ENCODE assay signal across 23 cellular contexts in the genomic region with DNA sequence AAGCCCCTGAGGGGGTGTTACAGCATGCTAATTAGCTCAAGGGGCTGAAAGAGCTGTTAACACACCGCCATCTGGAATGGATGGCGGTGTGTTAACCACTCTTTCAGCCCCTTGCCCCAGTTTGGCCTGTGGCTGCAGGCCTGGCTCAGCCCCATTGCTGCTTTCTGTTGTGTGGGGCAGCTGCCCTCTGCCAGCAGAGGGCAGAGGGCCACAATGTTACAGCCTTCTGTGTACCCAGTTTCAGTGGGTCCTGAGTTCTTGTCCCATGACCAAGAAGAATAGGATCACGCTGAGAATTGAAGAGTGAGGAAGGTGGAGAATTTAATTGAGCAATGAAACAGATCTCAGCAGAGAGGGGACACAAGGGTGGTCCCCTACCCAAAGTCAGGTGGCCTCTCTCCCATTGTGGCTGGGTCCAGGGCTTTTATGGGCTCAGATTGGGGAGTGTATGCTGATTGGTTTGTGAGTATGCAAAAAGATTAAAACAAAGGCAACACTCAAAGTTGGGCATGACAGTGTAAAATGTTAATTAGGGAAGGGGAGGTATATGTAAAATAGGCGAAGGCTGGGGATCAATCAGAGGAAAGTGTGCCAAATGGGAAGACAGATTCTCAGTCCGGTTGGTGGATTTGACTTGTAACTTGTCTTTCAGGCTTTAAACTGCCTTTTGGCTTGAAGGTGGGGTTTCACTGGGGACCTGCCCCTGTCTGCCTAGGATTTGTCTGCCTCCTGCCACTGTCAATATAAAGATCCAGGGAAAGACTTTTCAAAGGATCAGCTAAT.
DNase-seq lines count a peak whose midpoint lies in the region; ATAC-seq, FAIRE-seq and TF ChIP-seq lines count a peak whose summit lies in the region.
"Had no signal": no experiment of that assay in that cellular context is flagged by ENCODE, and none has a peak within 500 bp of the region (broad histone marks: within the 10 kb centered on the region; RNA-seq: fewer than 3 reads in every experiment).

No MANE protein-coding gene starts in this region.

- H3K27me3 ChIP-seq in Karpas-422 (ENCODE audit: low read length), result no peaks in the 10 kb centered on the region
- no peaks in the 10 kb centered on the region for H3K27me3 ChIP-seq in K562 (ENCODE audit: control insufficient read depth in 2 of 2, insufficient read depth in 2 of 2, low read length in 2 of 2)
- H3K27me3 ChIP-seq in neuronal stem cell (ENCODE audit: control insufficient read depth in 3 of 3, insufficient read depth in 3 of 3, low read depth in 1 of 3, low read length in 3 of 3), result no peaks in the 10 kb centered on the region
- H3K27me3 ChIP-seq in stomach, result no peaks in the 10 kb centered on the region

- TF ChIP-seq CTCF in K562 (IDR thresholded peaks at IDR 0.05 in 2 of 3, conservative IDR thresholded peaks at IDR 0.05 in 1 of 3; ENCODE audit: insufficient read depth in 2 of 3, low read depth in 1 of 3, low read length in 3 of 3), result no peak
- no peak for TF ChIP-seq CTCF in stomach (IDR thresholded peaks at IDR 0.05)

- H3K36me3 ChIP-seq in Karpas-422 (ENCODE audit: insufficient read depth, low read length) (no peaks in the 10 kb centered on the region), K562 (ENCODE audit: control insufficient read depth, insufficient read depth, low read length) (0 out of 3 replicates have a peak, but pooled peaks cover 2% of the 10 kb centered on the region), neuronal stem cell (replicated peaks in 1 of 2; ENCODE audit: control insufficient read depth in 2 of 2, insufficient read depth in 2 of 2, low read length in 2 of 2) (no peaks in the 10 kb centered on the region), stomach (peaks cover 0 to 28% (median 20%) of the 10 kb centered on the region in 4 donors)

- TF ChIP-seq EP300 in K562 (IDR thresholded peaks at IDR 0.05; ENCODE audit: low read length) (no peak), stomach (IDR thresholded peaks at IDR 0.05) (no peak)

- no peaks in the 10 kb centered on the region for H3K79me1 ChIP-seq in neuronal stem cell (ENCODE audit: low read depth, low read length)

- no peaks in the 10 kb centered on the region for H4K20me1 ChIP-seq in Karpas-422 (ENCODE audit: insufficient read depth, low read depth, low read length)
- H4K20me1 ChIP-seq in K562 (replicated peaks; ENCODE audit: control insufficient read depth, insufficient read depth, low read length), result no peaks in the 10 kb centered on the region

- H2BK5ac ChIP-seq in neuronal stem cell (ENCODE audit: low read length), result peak overlapping the region; percentile 11

- 80% methylated on average over 5 of the region's 5 CpGs for WGBS in K562 (ENCODE audit: insufficient coverage, low coverage, missing lambda C conversion rate)
- 100% methylated on average over 1 of the region's 5 CpGs; no CpG with 5 or more reads in 1 of the 2 donors for WGBS in neuronal stem cell (ENCODE audit: extremely low coverage in 2 of 2, insufficient read length in 2 of 2, insufficient replicate concordance in 1 of 2), 2 donors
- 87 to 97% (median 96%) methylated on average over 3 to 5 of the region's 5 CpGs for WGBS in stomach, 5 donors

- H3K4ac ChIP-seq in neuronal stem cell (ENCODE audit: low read length), result no peak overlapping the region

- no peak overlapping the region for H4K8ac ChIP-seq in neuronal stem cell (ENCODE audit: low read depth, low read length)

- H3K9ac ChIP-seq in Karpas-422 (ENCODE audit: low read length) (no peak overlapping the region), K562 (ENCODE audit: insufficient read depth in 1 of 2, low read depth in 2 of 2, low read length in 2 of 2) (no peak overlapping the region), neuronal stem cell (ENCODE audit: low read depth, low read length, poor library complexity) (no peak overlapping the region)
- H3K9ac ChIP-seq: SK-N-SH had no signal

- TF ChIP-seq POLR2A in K562 (conservative IDR thresholded peaks at IDR 0.05) (no peak), stomach (IDR thresholded peaks at IDR 0.05) (no peak)

- intact Hi-C loops in K562 (cut with micrococcal nuclease), result no loop called here
- intact Hi-C loops in stomach (cut with DNase I; ENCODE audit: low total_unique reads), result no loop called here

- H3K79me2 ChIP-seq in Karpas-422 (ENCODE audit: low read length) (no peaks in the 10 kb centered on the region), K562 (ENCODE audit: control insufficient read depth, insufficient read depth, low read length) (no peaks in the 10 kb centered on the region)

- DNase-seq in DMS53 (lab: John Stamatoyannopoulos, UW), result peak; percentile 38
- DNase-seq in DMS53 treated with DMSO at 0.1 percent for 48 hours (lab: John Stamatoyannopoulos, UW; ENCODE audit: unreplicated experiment), result no peak
- DNase-seq in Karpas-422, result peak; percentile 48
- DNase-seq in K562 (ENCODE audit: extremely low read depth in 1 of 4, low spot score in 3 of 4), result no peak
- DNase-seq in neuronal stem cell (ENCODE audit: low spot score), result no peak
- no peak for DNase-seq in stomach
- DNase-seq in HTR-8/SVneo (ENCODE audit: insufficient read length, low spot score), result no peak
- DNase-seq in pons (ENCODE audit: low spot score), result no peak
- DNase-seq: AML-193, COR-L47, DMS 273 treated with DMSO at 0.1 percent for 48 hours, GF-D8, GOT3, HFFc6, NCI-H1105, NCI-H1694, NCI-H2081 treated with DMSO at 0.1 percent for 48 hours, NCI-H510A, NCI-H748 treated with DMSO at 0.1 percent for 48 hours, SHP77, SK-N-SH had no signal

- H4K91ac ChIP-seq in neuronal stem cell (ENCODE audit: low read depth, low read length, poor library complexity), result no peak overlapping the region

- no peak overlapping the region for H3K14ac ChIP-seq in neuronal stem cell (ENCODE audit: low read length)

- no peak overlapping the region for H2BK12ac ChIP-seq in neuronal stem cell (ENCODE audit: low read length)

- no peak overlapping the region for H3K4me2 ChIP-seq in Karpas-422 (ENCODE audit: low read depth, low read length, poor library complexity, severe bottlenecking)
- no peak overlapping the region for H3K4me2 ChIP-seq in K562 (ENCODE audit: insufficient read depth, low read length)
- no peak overlapping the region for H3K4me2 ChIP-seq in neuronal stem cell (ENCODE audit: insufficient read depth, low read length, poor library complexity, severe bottlenecking)
- H3K4me2 ChIP-seq: SK-N-SH had no signal

- H3K4me3 ChIP-seq in Karpas-422 (ENCODE audit: low read length) (no peak overlapping the region), K562 (no peak overlapping the region), neuronal stem cell (ENCODE audit: low read length in 2 of 2) (no peak overlapping the region), stomach (no peak overlapping the region)
- H3K4me3 ChIP-seq: GM12878 had no signal

- POLR2A ChIA-PET in K562 (lab: Yijun Ruan, JAX), result no interaction called here

- peaks cover 2% of the 10 kb centered on the region; the same call in 1 of the 2 replicates for H3K9me3 ChIP-seq in Karpas-422 (ENCODE audit: low read length)
- H3K9me3 ChIP-seq in K562 (replicated peaks; ENCODE audit: control insufficient read depth, insufficient read depth, low read depth, low read length), result no peaks in the 10 kb centered on the region
- peaks cover 2 to 9% of the 10 kb centered on the region in 2 donors for H3K9me3 ChIP-seq in neuronal stem cell (replicated peaks in 1 of 2; ENCODE audit: control insufficient read depth in 2 of 2, insufficient read depth in 1 of 2, low read depth in 1 of 2, low read length in 2 of 2)
- peaks cover 0 to 16% (median 10%) of the 10 kb centered on the region in 4 donors for H3K9me3 ChIP-seq in stomach
- H3K9me3 ChIP-seq: SK-N-SH had no signal

- in situ Hi-C loops in K562 (cut with MboI), result no loop called here

- H3K27ac ChIP-seq in Karpas-422 (ENCODE audit: low read length) (no peak overlapping the region), K562 (ENCODE audit: extremely low read depth, low read depth, low read length) (no peak overlapping the region), neuronal stem cell (replicated peaks; ENCODE audit: low read length) (no peak overlapping the region), stomach (no peak overlapping the region)
- H3K27ac ChIP-seq: 22Rv1 had no signal

- peaks cover 4% of the 10 kb centered on the region; the same call in 1 of the 2 replicates for H3K4me1 ChIP-seq in Karpas-422 (ENCODE audit: low read length)
- no peaks in the 10 kb centered on the region for H3K4me1 ChIP-seq in K562 (replicated peaks in 1 of 2; ENCODE audit: control insufficient read depth in 2 of 2, insufficient read depth in 2 of 2, low read length in 2 of 2)
- H3K4me1 ChIP-seq in neuronal stem cell (ENCODE audit: control insufficient read depth in 2 of 2, insufficient read depth in 1 of 2, low read depth in 1 of 2, low read length in 2 of 2), result no peaks in the 10 kb centered on the region
- H3K4me1 ChIP-seq in stomach, result no peaks in the 10 kb centered on the region

- peak overlapping the region; percentile 70 for H2AK5ac ChIP-seq in neuronal stem cell (ENCODE audit: low read depth, low read length)

- no peak; the same call in 2 of the 3 replicates for ATAC-seq in K562
- ATAC-seq: GM12878 had no signal

- no peak overlapping the region for H2BK120ac ChIP-seq in neuronal stem cell (ENCODE audit: low read depth, low read length)

- no peak for TF ChIP-seq RAD21 in K562 (CRISPR knock-in tag; conservative IDR thresholded peaks at IDR 0.05 in 1 of 2, IDR thresholded peaks at IDR 0.05 in 1 of 2)

- FAIRE-seq in K562 (lab: Jason Lieb, UNC) (no peak), HTR-8/SVneo (lab: Jason Lieb, UNC) (no peak)
- FAIRE-seq: GM12878 had no signal

- H2AFZ ChIP-seq in Karpas-422 (ENCODE audit: low read length), result no peak overlapping the region
- H2AFZ ChIP-seq in K562 (ENCODE audit: low read depth, low read length), result no peak overlapping the region
- no peak overlapping the region for H2AFZ ChIP-seq in neuronal stem cell (ENCODE audit: low read length)

- no peak overlapping the region for H2BK15ac ChIP-seq in neuronal stem cell (ENCODE audit: low read length)

- no peaks in the 10 kb centered on the region for H3K9me2 ChIP-seq in Karpas-422 (replicated peaks; ENCODE audit: insufficient read depth, low read length)
- H3K9me2 ChIP-seq: SK-N-SH had no signal

- no TSS peak for BruUV-seq in K562 (replicated peaks; lab: Mats Ljungman, UMichigan)

- CTCF ChIA-PET in K562 (lab: Yijun Ruan, JAX; ENCODE audit: low intra/inter-chr PET ratio), result no interaction called here

- H3K18ac ChIP-seq in neuronal stem cell (ENCODE audit: low read length), result no peak overlapping the region

- no peak overlapping the region for H3K23ac ChIP-seq in neuronal stem cell (ENCODE audit: low read depth, low read length, poor library complexity)

- no peaks in the 10 kb centered on the region for H3K9me1 ChIP-seq in K562 (ENCODE audit: control insufficient read depth, insufficient read depth, low read length)

TF ChIP-seq in K562, 482 proteins besides CTCF, POLR2A, EP300 and RAD21 (continues in another document):
- peak; percentile 34 for TF ChIP-seq ZFP36 (IDR thresholded peaks at IDR 0.05; ENCODE audit: low read depth, low read length, partially characterized antibody)
- TF ChIP-seq CBX1 (IDR thresholded peaks at IDR 0.05; ENCODE audit: low read depth), result 0 out of 2 replicates have a peak, but pooled peaks have one; percentile 32
- TF ChIP-seq TRIM28 (IDR thresholded peaks at IDR 0.05), result peak; percentile 43; the same call in 1 of the 2 replicates

Comparison
In these comparisons a context has a peak if more than half of its experiments do, and no peak if none do; other contexts are left out.
1. DNase-seq: peak in DMS53 (single experiment) and Karpas-422 (single experiment); none in DMS53 treated with DMSO at 0.1 percent for 48 hours (single experiment), K562 (0 of 4), neuronal stem cell (single experiment), stomach (single experiment), HTR-8/SVneo (single experiment) and pons (single experiment).